10 cellular contexts compared by ENCODE assay signal in the genomic region with DNA sequence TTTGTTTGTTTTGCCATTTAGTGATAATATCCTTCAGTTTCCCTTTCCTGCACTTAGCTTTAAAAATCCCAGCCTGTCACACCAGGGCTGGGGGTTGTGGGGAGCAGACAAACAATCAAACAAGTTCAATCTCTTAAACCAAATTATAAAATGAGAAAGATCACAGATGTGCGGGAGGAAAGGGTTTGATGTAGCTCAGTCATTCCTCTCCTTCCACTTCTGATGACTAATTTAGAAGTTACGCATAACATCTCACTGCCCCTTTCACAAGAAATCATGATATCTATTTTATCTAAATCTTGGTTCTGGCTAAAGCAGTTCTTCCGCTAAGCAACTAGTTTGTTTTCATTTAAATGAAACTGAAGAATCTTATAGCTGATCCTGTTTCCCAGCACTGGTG. TPM values are rescaled to one million over a fixed set of nuclear protein-coding genes. Genes with fewer than 3 reads are reported as not detected.
DNase-seq lines count a peak whose midpoint lies in the region; ATAC-seq and TF ChIP-seq lines count a peak whose summit lies in the region.
"Had no signal": no experiment of that assay in that cellular context is flagged by ENCODE, and none has a peak within 500 bp of the region (broad histone marks: within the 10 kb centered on the region; RNA-seq: fewer than 3 reads in every experiment).

No MANE protein-coding gene starts in this region.

- peaks cover 39% of the 10 kb centered on the region for H3K4me1 Mint-ChIP-seq in activated CD8-positive, alpha-beta T cell treated with anti-CD3 and anti-CD28 coated beads for 36 hours (ENCODE audit: low read depth)
- H3K4me1 Mint-ChIP-seq in CD4-positive, alpha-beta memory T cell: peaks cover 0 to 2% (median 0%) of the 10 kb centered on the region in 4 donors

- no peak for TF ChIP-seq CTCF in activated CD8-positive, alpha-beta T cell treated with anti-CD3 and anti-CD28 coated beads for 36 hours (IDR thresholded peaks at IDR 0.05)
- TF ChIP-seq CTCF in fibroblast of pulmonary artery (IDR thresholded peaks at IDR 0.05; ENCODE audit: low read length, missing control alignments): no peak
- TF ChIP-seq CTCF in uterus (IDR thresholded peaks at IDR 0.05): no peak

- H3K4me3 Mint-ChIP-seq in activated CD8-positive, alpha-beta T cell treated with anti-CD3 and anti-CD28 coated beads for 36 hours: no peak overlapping the region
- H3K4me3 Mint-ChIP-seq in CD4-positive, alpha-beta memory T cell: peak overlapping the region in 1 of 8 donors; percentile 29
- H3K4me3 Mint-ChIP-seq: dendritic cell treated with granulocyte-macrophage colony-stimulating factor and Interleukin-4, amounts not matched to agents 40 ng/mL and 50 ng/mL, for 4 days had no signal

- no peaks in the 10 kb centered on the region for H3K9me3 ChIP-seq in uterus
- no peaks in the 10 kb centered on the region for H3K9me3 ChIP-seq in CD4-positive, alpha-beta memory T cell (ENCODE audit: control insufficient read depth in 1 of 2, low read length in 2 of 2)
- H3K9me3 ChIP-seq: lower lobe of right lung had no signal

- peaks cover 0 to 7% of the 10 kb centered on the region in 2 donors for H3K4me1 ChIP-seq in uterus
- no peaks in the 10 kb centered on the region for H3K4me1 ChIP-seq in CD4-positive, alpha-beta memory T cell (ENCODE audit: insufficient read depth, low read length)
- H3K4me1 ChIP-seq: lower lobe of right lung had no signal

- no peak for TF ChIP-seq POLR2A in uterus (IDR thresholded peaks at IDR 0.05)

- peak overlapping the region; percentile 21 for H3K4me3 ChIP-seq in fibroblast of pulmonary artery (replicated peaks; ENCODE audit: low read depth, low read length)
- no peak overlapping the region for H3K4me3 ChIP-seq in uterus
- no peak overlapping the region for H3K4me3 ChIP-seq in CD4-positive, alpha-beta memory T cell (ENCODE audit: low read length in 2 of 2)
- H3K4me3 ChIP-seq: lower lobe of right lung had no signal

- CTCF ChIA-PET in activated CD8-positive, alpha-beta T cell treated with anti-CD3 and anti-CD28 coated beads for 36 hours (lab: Charles Lee): interaction anchor here (0.7 to 3.1 kb wide), 8 partner anchors 15 to 97 kb away, joined by 3 to 16 read pairs (median 4); no protein-coding TSS in a partner anchor
- CTCF ChIA-PET in CD4-positive, alpha-beta memory T cell (lab: Charles Lee; ENCODE audit: partially characterized antibody): interaction anchor here (0.7 to 13.6 kb wide), 10 partner anchors 11 to 897 kb away, joined by 3 to 158 read pairs (median 4); a partner anchor contains a TSS

- H3K9me3 Mint-ChIP-seq in activated CD8-positive, alpha-beta T cell treated with anti-CD3 and anti-CD28 coated beads for 36 hours: peaks cover 19% of the 10 kb centered on the region
- H3K9me3 Mint-ChIP-seq in CD4-positive, alpha-beta memory T cell: peaks cover 0 to 4% (median under 1%) of the 10 kb centered on the region in 8 donors
- H3K9me3 Mint-ChIP-seq: dendritic cell treated with granulocyte-macrophage colony-stimulating factor and Interleukin-4, amounts not matched to agents 40 ng/mL and 50 ng/mL, for 4 days had no signal

- POLR2A ChIA-PET in activated CD8-positive, alpha-beta T cell treated with anti-CD3 and anti-CD28 coated beads for 36 hours (lab: Charles Lee): interaction anchor here (0.7 to 1.3 kb wide), 8 partner anchors 34 to 102 kb away, joined by 3 to 5 read pairs (median 4); a partner anchor contains a TSS
- POLR2A ChIA-PET in CD4-positive, alpha-beta memory T cell (lab: Charles Lee; ENCODE audit: partially characterized antibody): no interaction called here

- H3K36me3 Mint-ChIP-seq in activated CD8-positive, alpha-beta T cell treated with anti-CD3 and anti-CD28 coated beads for 36 hours (ENCODE audit: low read depth): peaks cover 3% of the 10 kb centered on the region
- H3K36me3 Mint-ChIP-seq in CD4-positive, alpha-beta memory T cell: no peaks in the 10 kb centered on the region

- peak; percentile 43 for ATAC-seq in activated CD8-positive, alpha-beta T cell treated with anti-CD3 and anti-CD28 coated beads for 36 hours
- ATAC-seq: lower lobe of right lung had no signal

- intact Hi-C loops in activated CD8-positive, alpha-beta T cell treated with anti-CD3 and anti-CD28 coated beads for 36 hours (cut with micrococcal nuclease): loop anchor here (2.0 kb wide), 1 partner anchor 51 kb away; no protein-coding TSS in a partner anchor
- intact Hi-C loops in uterus (cut with DNase I; ENCODE audit: low total_unique reads): no loop called here
- intact Hi-C loops in CD4-positive, alpha-beta memory T cell (cut with micrococcal nuclease): no loop called here

- DNase-seq in stimulated activated CD4-positive, alpha-beta T cell treated with anti-CD3 and anti-CD28 coated beads, Interleukin-1b, Interleukin-23, amount 100 ng/mL, for 48 hours: peak; percentile 31
- no peak for DNase-seq in stimulated activated CD4-positive, alpha-beta T cell treated with anti-CD3 and anti-CD28 coated beads, Interleukin-2, amount 100 ng/mL, for 48 hours
- peak; percentile 53 for DNase-seq in activated CD8-positive, alpha-beta T cell treated with anti-CD3 and anti-CD28 coated beads for 36 hours
- peak; percentile 93 for DNase-seq in fibroblast of pulmonary artery (ENCODE audit: low read depth)
- no peak for DNase-seq in uterus
- DNase-seq in retina: no peak
- no peak for DNase-seq in CD4-positive, alpha-beta memory T cell
- no peak for DNase-seq in DMS 273 treated with DMSO at 0.1 percent for 48 hours (lab: John Stamatoyannopoulos, UW)

- H3K36me3 ChIP-seq in uterus: no peaks in the 10 kb centered on the region
- H3K36me3 ChIP-seq in CD4-positive, alpha-beta memory T cell (ENCODE audit: insufficient read depth, low read length): no peaks in the 10 kb centered on the region
- H3K36me3 ChIP-seq: lower lobe of right lung had no signal

- H3K27ac ChIP-seq in uterus: peak overlapping the region; percentile 33 to 61
- H3K27ac ChIP-seq in CD4-positive, alpha-beta memory T cell (ENCODE audit: low read depth, low read length): no peak overlapping the region
- H3K27ac ChIP-seq: lower lobe of right lung had no signal

- peak overlapping the region; percentile 91 for H3K27ac Mint-ChIP-seq in activated CD8-positive, alpha-beta T cell treated with anti-CD3 and anti-CD28 coated beads for 36 hours
- no peak overlapping the region for H3K27ac Mint-ChIP-seq in CD4-positive, alpha-beta memory T cell
- H3K27ac Mint-ChIP-seq: dendritic cell treated with granulocyte-macrophage colony-stimulating factor and Interleukin-4, amounts not matched to agents 40 ng/mL and 50 ng/mL, for 4 days had no signal

- H3K27me3 Mint-ChIP-seq in activated CD8-positive, alpha-beta T cell treated with anti-CD3 and anti-CD28 coated beads for 36 hours: peaks cover 11% of the 10 kb centered on the region
- H3K27me3 Mint-ChIP-seq in CD4-positive, alpha-beta memory T cell: peaks cover 4 to 6% of the 10 kb centered on the region in 2 donors

- H3K27me3 ChIP-seq in uterus: no peaks in the 10 kb centered on the region
- no peaks in the 10 kb centered on the region for H3K27me3 ChIP-seq in CD4-positive, alpha-beta memory T cell (ENCODE audit: insufficient read depth, low read length)

RNA-seq across cellular contexts. Expression of a gene that starts 34.1 kb away (rescaled TPM):
- 10 to 100 TPM; 31.0 to 33.1 TPM for total RNA-seq in activated CD8-positive, alpha-beta T cell treated with anti-CD3 and anti-CD28 coated beads for 36 hours
- 100 to 1,000 TPM in 2 of 4 donors, 10 to 100 TPM in 2; 54.8 to 126 (median 100) TPM for total RNA-seq in uterus
- total RNA-seq in CD4-positive, alpha-beta memory T cell: 10 to 100 TPM; 32.5 to 32.8 TPM
- 10 to 100 TPM; 16.9 to 23.0 TPM for polyA plus RNA-seq in CD4-positive, alpha-beta memory T cell

Comparison
In these comparisons a context has a peak if more than half of its experiments do, and no peak if none do; other contexts are left out.
1. DNase-seq: peak in stimulated activated CD4-positive, alpha-beta T cell treated with anti-CD3 and anti-CD28 coated beads, Interleukin-1b, Interleukin-23, amount 100 ng/mL, for 48 hours (single experiment), activated CD8-positive, alpha-beta T cell treated with anti-CD3 and anti-CD28 coated beads for 36 hours (single experiment) and fibroblast of pulmonary artery (single experiment); none in stimulated activated CD4-positive, alpha-beta T cell treated with anti-CD3 and anti-CD28 coated beads, Interleukin-2, amount 100 ng/mL, for 48 hours (0 of 2), uterus (0 of 2), retina (single experiment), CD4-positive, alpha-beta memory T cell (0 of 5) and DMS 273 treated with DMSO at 0.1 percent for 48 hours (single experiment).